In the genomic region with DNA sequence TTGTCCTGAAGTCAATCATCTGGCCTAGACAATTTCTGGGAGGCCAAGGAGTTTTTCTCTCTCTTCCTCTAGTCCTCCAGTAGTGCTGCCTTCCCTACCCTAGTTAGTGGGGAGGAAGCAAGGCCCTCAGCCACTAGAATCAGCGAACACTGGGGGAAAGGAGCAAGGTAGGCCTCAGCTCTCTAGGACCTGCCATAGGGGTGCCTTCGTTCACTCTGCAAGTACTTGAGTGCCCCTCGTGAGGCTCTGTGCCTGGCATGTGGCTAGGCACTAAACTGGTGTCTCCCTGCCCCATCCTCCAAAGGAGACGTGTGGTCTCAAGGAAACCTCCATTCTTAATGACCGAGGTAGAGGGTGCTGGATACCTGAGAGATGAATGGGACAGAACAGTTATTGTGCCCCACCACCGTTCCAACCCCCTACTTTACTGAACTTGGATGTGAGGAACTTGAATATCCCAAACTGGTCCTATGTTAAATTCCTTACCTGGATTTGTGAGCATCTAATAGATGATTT, we compare ENCODE assay signal across 11 cellular contexts. TPM values are rescaled to one million over a fixed set of nuclear protein-coding genes. Genes with fewer than 3 reads are reported as not detected.
DNase-seq lines count a peak whose midpoint lies in the region; ATAC-seq and TF ChIP-seq lines count a peak whose summit lies in the region.
"Had no signal": no experiment of that assay in that cellular context is flagged by ENCODE, and none has a peak within 500 bp of the region (broad histone marks: within the 10 kb centered on the region; RNA-seq: fewer than 3 reads in every experiment).

No MANE protein-coding gene starts in this region.

- no peak for TF ChIP-seq POLR2A in right lobe of liver (IDR thresholded peaks at IDR 0.05)

- ATAC-seq in right lobe of liver (no peak), HG03342 (IDR thresholded peaks at IDR 0.05; ENCODE audit: unreplicated experiment) (no peak), esophagus mucosa (no peak), HG02798 (IDR thresholded peaks at IDR 0.05; ENCODE audit: poor library complexity, unreplicated experiment) (no peak)

- WGBS in right lobe of liver (ENCODE audit: insufficient coverage, low coverage, low lambda C conversion rate, missing lambda C conversion rate): no CpG with 5 or more reads among the region's 6 CpGs

- peak; percentile 56 for DNase-seq in activated T-cell treated with anti-CD3 and anti-CD28 coated beads, Interleukin-2, amount 50 U/mL, for 24 hours
- DNase-seq in right lobe of liver (peak in 1 of 3 donors; percentile 41), NK-92 (lab: John Stamatoyannopoulos, UW; ENCODE audit: unreplicated experiment) (no peak)
- DNase-seq: amniotic stem cell, NCI-H1436, nucleus accumbens had no signal

- H3K27ac Mint-ChIP-seq in activated T-cell treated with anti-CD3 and anti-CD28 coated beads, Interleukin-2, amount 50 U/mL, for 24 hours: peak overlapping the region; percentile 99

- peak overlapping the region; percentile 87 for H3K4me3 Mint-ChIP-seq in activated T-cell treated with anti-CD3 and anti-CD28 coated beads, Interleukin-2, amount 50 U/mL, for 24 hours

- no peak overlapping the region for H3K9ac ChIP-seq in HUES6 (ENCODE audit: low read length)

- H3K9me3 ChIP-seq in HUES6 (ENCODE audit: control insufficient read depth, insufficient read depth, low read depth, low read length): no peaks in the 10 kb centered on the region
- no peaks in the 10 kb centered on the region for H3K9me3 ChIP-seq in right lobe of liver

- H3K4me1 ChIP-seq in HUES6 (ENCODE audit: control insufficient read depth, insufficient read depth, low read length): peaks cover 33% of the 10 kb centered on the region
- no peaks in the 10 kb centered on the region for H3K4me1 ChIP-seq in right lobe of liver

- peak overlapping the region; percentile 67; the same call in 1 of the 2 replicates for H3K27ac ChIP-seq in 22Rv1
- no peak overlapping the region for H3K27ac ChIP-seq in HUES6 (ENCODE audit: low read depth, low read length)
- H3K27ac ChIP-seq in right lobe of liver: peak overlapping the region in 1 of 3 donors; percentile 70

- no peaks in the 10 kb centered on the region for H3K27me3 Mint-ChIP-seq in activated T-cell treated with anti-CD3 and anti-CD28 coated beads, Interleukin-2, amount 50 U/mL, for 24 hours

- peaks cover 8% of the 10 kb centered on the region; the same call in 1 of the 2 replicates for H3K36me3 ChIP-seq in HUES6 (ENCODE audit: control insufficient read depth, insufficient read depth, low read length)
- H3K36me3 ChIP-seq in right lobe of liver: peaks cover 0 to 13% (median 0%) of the 10 kb centered on the region in 4 donors

- H3K36me3 Mint-ChIP-seq in activated T-cell treated with anti-CD3 and anti-CD28 coated beads, Interleukin-2, amount 50 U/mL, for 24 hours (ENCODE audit: low read depth): peaks cover 72% of the 10 kb centered on the region

- H3K27me3 ChIP-seq in HUES6 (ENCODE audit: control insufficient read depth, insufficient read depth, low read length) (no peaks in the 10 kb centered on the region), right lobe of liver (no peaks in the 10 kb centered on the region)

- H3K4me3 ChIP-seq in HUES6 (ENCODE audit: low read depth, low read length): peak overlapping the region; percentile 55; the same call in 1 of the 2 replicates
- H3K4me3 ChIP-seq in right lobe of liver: peak overlapping the region in 2 of 3 donors; percentile 26 to 48

- no peak for TF ChIP-seq CTCF in 22Rv1 (IDR thresholded peaks at IDR 0.05)
- no peak for TF ChIP-seq CTCF in right lobe of liver (IDR thresholded peaks at IDR 0.05)

- H3K9me3 Mint-ChIP-seq in activated T-cell treated with anti-CD3 and anti-CD28 coated beads, Interleukin-2, amount 50 U/mL, for 24 hours: no peaks in the 10 kb centered on the region

- intact Hi-C loops in right lobe of liver (cut with DNase I): no loop called here

- H3K4me1 Mint-ChIP-seq in activated T-cell treated with anti-CD3 and anti-CD28 coated beads, Interleukin-2, amount 50 U/mL, for 24 hours (ENCODE audit: low read depth): peaks cover 58% of the 10 kb centered on the region

RNA-seq across cellular contexts. Expression of a gene that starts 1.1 kb away (rescaled TPM):
- 1 to 10 TPM; 1.1 to 3.6 (median 1.5) TPM for total RNA-seq in right lobe of liver
- total RNA-seq in esophagus mucosa: 27.3 TPM

RNA-seq across cellular contexts. Expression of a gene that starts 39.1 kb away (rescaled TPM):
- total RNA-seq in right lobe of liver (10 to 100 TPM; 14.4 to 19.8 (median 17.6) TPM), esophagus mucosa (14.3 TPM)

RNA-seq across cellular contexts. Expression of a gene that starts 43.7 kb away (rescaled TPM):
- total RNA-seq in right lobe of liver (10 to 100 TPM in 1 of 6 experiments, 1 to 10 TPM in 5; 5.2 to 18.8 (median 5.9) TPM), esophagus mucosa (38.5 TPM)
